In the genomic region with DNA sequence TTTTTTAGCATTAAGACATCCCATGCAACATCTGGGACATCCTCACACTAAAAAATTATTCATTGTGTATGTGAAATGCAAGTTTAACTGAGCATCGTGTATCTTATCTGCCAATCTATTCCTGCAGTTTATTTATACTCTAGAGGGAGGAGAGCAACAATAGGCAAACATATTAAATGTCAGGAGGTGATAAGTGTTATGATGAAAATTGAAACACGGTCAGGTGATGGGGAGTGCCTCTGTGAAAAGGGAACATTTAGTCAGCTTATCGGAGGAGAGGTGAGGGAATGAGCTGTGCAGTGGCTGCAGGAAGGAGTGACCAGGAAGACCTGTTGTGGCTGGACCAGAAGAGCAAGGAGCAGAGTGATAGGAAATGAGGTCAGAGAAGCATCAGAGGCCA, we compare ENCODE assay signal across 8 cellular contexts. TPM values are rescaled to one million over a fixed set of nuclear protein-coding genes. Genes with fewer than 3 reads are reported as not detected.
DNase-seq lines count a peak whose midpoint lies in the region; ATAC-seq and TF ChIP-seq lines count a peak whose summit lies in the region.

No MANE protein-coding gene starts in this region.

- peak overlapping the region; percentile 73 to 99 (median 94) for H3K4me3 ChIP-seq in BLaER1 treated with 17β-estradiol and CSF1 and Interleukin-3, amounts not matched to agents 10 nM and 100 nM
- H3K4me3 ChIP-seq in HUES64 (ENCODE audit: low read length) (peak overlapping the region; percentile 93), lower lobe of right lung (peak overlapping the region; percentile 90), urinary bladder (ENCODE audit: low read depth, low read length) (peak overlapping the region; percentile 93)

- peak overlapping the region; percentile 83 to 97 (median 95); a peak in 15 of 22 replicates for H3K27ac ChIP-seq in BLaER1 treated with 17β-estradiol and CSF1 and Interleukin-3, amounts not matched to agents 10 nM and 100 nM
- no peak overlapping the region for H3K27ac ChIP-seq in HUES64 (ENCODE audit: low read depth, low read length)
- peak overlapping the region; percentile 96 for H3K27ac ChIP-seq in lower lobe of right lung
- H3K27ac ChIP-seq in urinary bladder (ENCODE audit: low read depth), result no peak overlapping the region

- no peaks in the 10 kb centered on the region for H3K9me3 ChIP-seq in BLaER1 treated with 17β-estradiol and CSF1 and Interleukin-3, amounts not matched to agents 10 nM and 100 nM (replicated peaks in 1 of 11)
- H3K9me3 ChIP-seq in HUES64 (ENCODE audit: insufficient read depth, low read depth, low read length), result no peaks in the 10 kb centered on the region
- no peaks in the 10 kb centered on the region for H3K9me3 ChIP-seq in lower lobe of right lung

- peak overlapping the region; percentile 67 to 99 (median 78) for H3K4me2 ChIP-seq in BLaER1 treated with 17β-estradiol and CSF1 and Interleukin-3, amounts not matched to agents 10 nM and 100 nM

- peaks cover 23 to 39% (median 34%) of the 10 kb centered on the region in 11 experiments; a peak in 19 of 22 replicates for H4K20me1 ChIP-seq in BLaER1 treated with 17β-estradiol and CSF1 and Interleukin-3, amounts not matched to agents 10 nM and 100 nM

- intact Hi-C loops in lower lobe of right lung (cut with DNase I), result no loop called here

- H3K27ac Mint-ChIP-seq in activated naive CD8-positive, alpha-beta T cell treated with anti-CD3 and anti-CD28 coated beads, Interleukin-2, amount 50 U/mL, for 24 hours, result peak overlapping the region; percentile 82

- peaks cover 35% of the 10 kb centered on the region for H3K4me1 Mint-ChIP-seq in activated naive CD8-positive, alpha-beta T cell treated with anti-CD3 and anti-CD28 coated beads, Interleukin-2, amount 50 U/mL, for 24 hours

- no peaks in the 10 kb centered on the region for H3K27me3 ChIP-seq in BLaER1 treated with 17β-estradiol and CSF1 and Interleukin-3, amounts not matched to agents 10 nM and 100 nM
- no peaks in the 10 kb centered on the region; the same call in 1 of the 2 replicates for H3K27me3 ChIP-seq in HUES64 (ENCODE audit: insufficient read depth, low read length)
- H3K27me3 ChIP-seq in lower lobe of right lung (ENCODE audit: low read depth), result no peaks in the 10 kb centered on the region

- H3K36me3 Mint-ChIP-seq in activated naive CD8-positive, alpha-beta T cell treated with anti-CD3 and anti-CD28 coated beads, Interleukin-2, amount 50 U/mL, for 24 hours (ENCODE audit: low read depth), result peaks cover 15% of the 10 kb centered on the region

- H3K9ac ChIP-seq in BLaER1 treated with 17β-estradiol and CSF1 and Interleukin-3, amounts not matched to agents 10 nM and 100 nM, result peak overlapping the region; percentile 83 to 98 (median 98); a peak in 20 of 22 replicates
- H3K9ac ChIP-seq in HUES64 (ENCODE audit: low read depth, low read length), result no peak overlapping the region

- peak overlapping the region; percentile 73 for H3K4me3 Mint-ChIP-seq in activated naive CD8-positive, alpha-beta T cell treated with anti-CD3 and anti-CD28 coated beads, Interleukin-2, amount 50 U/mL, for 24 hours

- H3K4me1 ChIP-seq in BLaER1 treated with 17β-estradiol and CSF1 and Interleukin-3, amounts not matched to agents 10 nM and 100 nM, result peaks cover 28 to 44% (median 29%) of the 10 kb centered on the region in 10 experiments
- peaks cover 17% of the 10 kb centered on the region for H3K4me1 ChIP-seq in HUES64 (ENCODE audit: insufficient read depth, low read length)
- peaks cover 45% of the 10 kb centered on the region for H3K4me1 ChIP-seq in lower lobe of right lung
- peaks cover 2% of the 10 kb centered on the region for H3K4me1 ChIP-seq in urinary bladder (ENCODE audit: insufficient read depth)

- no peak for ATAC-seq in activated naive CD8-positive, alpha-beta T cell treated with anti-CD3 and anti-CD28 coated beads, Interleukin-2, amount 50 U/mL, for 24 hours
- ATAC-seq in lower lobe of right lung, result peak; percentile 49 to 63

- peaks cover 16 to 27% (median 20%) of the 10 kb centered on the region in 11 experiments for H3K36me3 ChIP-seq in BLaER1 treated with 17β-estradiol and CSF1 and Interleukin-3, amounts not matched to agents 10 nM and 100 nM
- peaks cover 22% of the 10 kb centered on the region for H3K36me3 ChIP-seq in HUES64 (ENCODE audit: insufficient read depth, low read length)
- H3K36me3 ChIP-seq in lower lobe of right lung, result peaks cover 21% of the 10 kb centered on the region
- H3K36me3 ChIP-seq in urinary bladder (ENCODE audit: insufficient read depth), result no peaks in the 10 kb centered on the region

- 64% methylated on average over 2 of the region's 3 CpGs for WGBS in HUES64
- 18% methylated on average over 3 of the region's 3 CpGs for WGBS in urinary bladder

- no peaks in the 10 kb centered on the region for H3K27me3 Mint-ChIP-seq in activated naive CD8-positive, alpha-beta T cell treated with anti-CD3 and anti-CD28 coated beads, Interleukin-2, amount 50 U/mL, for 24 hours

- no peak for DNase-seq in activated naive CD8-positive, alpha-beta T cell treated with anti-CD3 and anti-CD28 coated beads, Interleukin-2, amount 50 U/mL, for 24 hours
- DNase-seq in lower lobe of right lung (peak; percentile 48), mesenteric fat pad (ENCODE audit: low spot score) (no peak), T1000 (lab: John Stamatoyannopoulos, UW) (no peak)
- DNase-seq in stimulated activated CD4-positive, alpha-beta T cell treated with anti-CD3 and anti-CD28 coated beads, Interleukin-1b, Interleukin-23, amount 100 ng/mL, for 48 hours, result no peak

- no peak for TF ChIP-seq CTCF in lower lobe of right lung (IDR thresholded peaks at IDR 0.05)

- no peaks in the 10 kb centered on the region for H3K9me3 Mint-ChIP-seq in activated naive CD8-positive, alpha-beta T cell treated with anti-CD3 and anti-CD28 coated beads, Interleukin-2, amount 50 U/mL, for 24 hours

RNA-seq across cellular contexts. Expression of a gene that starts 0.8 kb away (rescaled TPM):
- polyA plus RNA-seq in HUES64 (2013, experiment 1 of 2), result 23.6 TPM
- 27.0 TPM for polyA plus RNA-seq in HUES64 (2013, experiment 2 of 2)
- total RNA-seq in lower lobe of right lung (116 TPM), urinary bladder (115 TPM), mesenteric fat pad (96.6 TPM)
- 58.6 TPM for polyA plus RNA-seq in urinary bladder

RNA-seq across cellular contexts. Expression of a gene that starts 48.0 kb away (rescaled TPM):
- polyA plus RNA-seq in HUES64 (2013, experiment 1 of 2), result not detected
- not detected for polyA plus RNA-seq in HUES64 (2013, experiment 2 of 2)
- total RNA-seq in lower lobe of right lung (not detected), urinary bladder (not detected), mesenteric fat pad (not detected)
- not detected for polyA plus RNA-seq in urinary bladder

RNA-seq across cellular contexts. Expression of a gene that starts 51.5 kb away (rescaled TPM):
- polyA plus RNA-seq in HUES64 (2013, experiment 1 of 2), result 49.9 TPM
- polyA plus RNA-seq in HUES64 (2013, experiment 2 of 2), result 56.7 TPM
- total RNA-seq in lower lobe of right lung (34.9 TPM), urinary bladder (33.3 TPM), mesenteric fat pad (52.3 TPM)
- polyA plus RNA-seq in urinary bladder, result 36.3 TPM

Comparison
In these comparisons a context has a peak if more than half of its experiments do, and no peak if none do; other contexts are left out.
1. H3K27ac ChIP-seq: peak in BLaER1 treated with 17β-estradiol and CSF1 and Interleukin-3, amounts not matched to agents 10 nM and 100 nM (11 of 11) and lower lobe of right lung (single experiment); none in HUES64 (single experiment) and urinary bladder (single experiment).
2. Peak in every context shown above with its lines, with median percentiles within 50 percentile points of each other: H3K4me3 ChIP-seq.